ENCODE assay signal across 19 cellular contexts in genomic region chr5:72542695-72543094, GRCh38. TPM values are rescaled to one million over a fixed set of nuclear protein-coding genes. Genes with fewer than 3 reads are reported as not detected.
A peak's percentile ranks its signal among the peaks of the same experiment; 100 is the strongest.
DNase-seq lines count a peak whose midpoint lies in the region; ATAC-seq and TF ChIP-seq lines count a peak whose summit lies in the region.
"Had no signal": no experiment of that assay in that cellular context is flagged by ENCODE, and none has a peak within 500 bp of the region (broad histone marks: within the 10 kb centered on the region; RNA-seq: fewer than 3 reads in every experiment).

No MANE protein-coding gene starts in this region.

- H3F3A ChIP-seq in SK-N-SH (replicated peaks; ENCODE audit: insufficient read depth): no peaks in the 10 kb centered on the region

- no peak for TF ChIP-seq RAD21 in SK-N-SH (IDR thresholded peaks at IDR 0.05; ENCODE audit: low read length)

- POLR2A ChIA-PET in SK-N-SH (lab: Yijun Ruan, JAX) (no interaction called here), HEK293 (lab: Yijun Ruan, JAX) (no interaction called here)

- peaks cover 0 to 7% of the 10 kb centered on the region in 2 experiments; a peak in 1 of 4 replicates for H3K4me1 ChIP-seq in SK-N-SH (ENCODE audit: control insufficient read depth in 1 of 2, insufficient read depth in 2 of 2, low read depth in 1 of 2, low read length in 1 of 2)
- no peaks in the 10 kb centered on the region for H3K4me1 ChIP-seq in HEK293 (ENCODE audit: control insufficient read depth, insufficient read depth, low read length)
- peaks cover 13% of the 10 kb centered on the region for H3K4me1 ChIP-seq in osteoblast (ENCODE audit: insufficient read depth, low read length)
- H3K4me1 ChIP-seq in tibial artery: peaks cover 0 to 6% (median 0%) of the 10 kb centered on the region in 4 donors
- H3K4me1 ChIP-seq: Caco-2 had no signal

- 76% methylated on average over 1 of the region's 1 CpG for WGBS in SK-N-SH (ENCODE audit: low lambda C conversion rate)

- H3K79me2 ChIP-seq in SK-N-SH (ENCODE audit: insufficient read depth) (no peaks in the 10 kb centered on the region), osteoblast (ENCODE audit: insufficient read depth, low read length) (no peaks in the 10 kb centered on the region)

- no peak for ATAC-seq in SK-N-SH treated with all-trans-retinoic acid at 6 μM for 48 hours
- ATAC-seq: CD8-positive, alpha-beta T cell had no signal

- H3K9me3 ChIP-seq in SK-N-SH (peaks cover under 1% of the 10 kb centered on the region; the same call in 1 of the 2 replicates), HEK293 (ENCODE audit: control insufficient read depth, insufficient read depth, low read depth, low read length) (no peaks in the 10 kb centered on the region), osteoblast (ENCODE audit: low read depth, low read length) (no peaks in the 10 kb centered on the region), tibial artery (peaks cover 0 to 9% (median 0%) of the 10 kb centered on the region in 3 donors)
- H3K9me3 ChIP-seq: Caco-2, HAP-1 had no signal

- H3K4me2 ChIP-seq in SK-N-SH: no peak overlapping the region
- H3K4me2 ChIP-seq in osteoblast (ENCODE audit: insufficient read depth, low read length): no peak overlapping the region

- TF ChIP-seq CTCF in SK-N-SH (IDR thresholded peaks at IDR 0.05) (no peak), HEK293 (tag by site-specific recombination; IDR thresholded peaks at IDR 0.05) (no peak), osteoblast (IDR thresholded peaks at IDR 0.05; ENCODE audit: extremely low read depth, low read depth, low read length) (no peak), tibial artery (IDR thresholded peaks at IDR 0.05) (no peak)

- no peak for TF ChIP-seq EP300 in SK-N-SH (IDR thresholded peaks at IDR 0.05; ENCODE audit: borderline replicate concordance in 1 of 2, low read depth in 1 of 2, low read length in 1 of 2)

- H3K36me3 ChIP-seq in SK-N-SH (replicated peaks in 1 of 2; ENCODE audit: control insufficient read depth in 1 of 2, insufficient read depth in 2 of 2, low read length in 1 of 2) (no peaks in the 10 kb centered on the region), HEK293 (ENCODE audit: control insufficient read depth in 2 of 2, insufficient read depth in 1 of 2, low read length in 2 of 2) (no peaks in the 10 kb centered on the region), osteoblast (ENCODE audit: insufficient read depth, low read length) (no peaks in the 10 kb centered on the region), tibial artery (no peaks in the 10 kb centered on the region)
- H3K36me3 ChIP-seq: HAP-1 had no signal

- H2AFZ ChIP-seq in SK-N-SH (ENCODE audit: low read depth): no peak overlapping the region
- no peak overlapping the region for H2AFZ ChIP-seq in osteoblast (ENCODE audit: low read length)

- H3K9ac ChIP-seq in SK-N-SH: no peak overlapping the region

- intact Hi-C loops in tibial artery (cut with DNase I; ENCODE audit: low total_unique reads): no loop called here

- no peaks in the 10 kb centered on the region for H3K9me2 ChIP-seq in SK-N-SH

- H3K27ac ChIP-seq in SK-N-SH (ENCODE audit: low read depth in 2 of 2, low read length in 1 of 2) (no peak overlapping the region), HEK293 (ENCODE audit: extremely low read depth, low read depth, low read length) (no peak overlapping the region), osteoblast (ENCODE audit: low read depth, low read length) (peak overlapping the region; percentile 81), tibial artery (peak overlapping the region; percentile 4 to 11)
- H3K27ac ChIP-seq: 22Rv1 had no signal

- no peaks in the 10 kb centered on the region for H4K20me1 ChIP-seq in SK-N-SH (ENCODE audit: insufficient read depth)
- H4K20me1 ChIP-seq in osteoblast (ENCODE audit: insufficient read depth, low read length): no peaks in the 10 kb centered on the region

- no peak overlapping the region for H3K4me3 ChIP-seq in SK-N-SH (ENCODE audit: low read depth in 2 of 2, low read length in 1 of 2)
- H3K4me3 ChIP-seq in HEK293 (ENCODE audit: low read depth, low read length): no peak overlapping the region
- no peak overlapping the region for H3K4me3 ChIP-seq in osteoblast (ENCODE audit: insufficient read depth, low read length)
- H3K4me3 ChIP-seq in tibial artery: no peak overlapping the region
- H3K4me3 ChIP-seq: HAP-1 had no signal

- H3K27me3 ChIP-seq in SK-N-SH (ENCODE audit: insufficient read depth) (no peaks in the 10 kb centered on the region), osteoblast (ENCODE audit: insufficient read depth, low read length) (no peaks in the 10 kb centered on the region), tibial artery (no peaks in the 10 kb centered on the region)

- CTCF ChIA-PET in SK-N-SH (lab: Yijun Ruan, JAX): no interaction called here
- CTCF ChIA-PET in HEK293 (lab: Yijun Ruan, JAX): no interaction called here

- DNase-seq in SK-N-SH (no peak), osteoblast (ENCODE audit: insufficient read length, low spot score, missing footprints) (no peak), tibial artery (no peak), T1000 (lab: John Stamatoyannopoulos, UW) (no peak), OCI-M1 (lab: John Stamatoyannopoulos, UW) (no peak), CD1c-positive myeloid dendritic cell (ENCODE audit: extremely low spot score) (no peak)
- DNase-seq: C1 segment of cervical spinal cord; Caco-2; CD4-positive, CD25-positive, alpha-beta regulatory T cell; CD8-positive, alpha-beta T cell; DMS153; DND-41; GOT3 had no signal

TF ChIP-seq in SK-N-SH treated with all-trans-retinoic acid at 6 μM for 48 hours, 23 proteins besides CTCF, POLR2A, EP300 and RAD21 (continues in another document):
- TF ChIP-seq ZNF8 (CRISPR knock-in tag; IDR thresholded peaks at IDR 0.05) (peak; percentile 90), ISL1 (CRISPR knock-in tag; IDR thresholded peaks at IDR 0.05) (no peak), ZNF70 (CRISPR knock-in tag; IDR thresholded peaks at IDR 0.05) (no peak), RARB (CRISPR knock-in tag; IDR thresholded peaks at IDR 0.05) (no peak)
- TF ChIP-seq, protein P1, sequence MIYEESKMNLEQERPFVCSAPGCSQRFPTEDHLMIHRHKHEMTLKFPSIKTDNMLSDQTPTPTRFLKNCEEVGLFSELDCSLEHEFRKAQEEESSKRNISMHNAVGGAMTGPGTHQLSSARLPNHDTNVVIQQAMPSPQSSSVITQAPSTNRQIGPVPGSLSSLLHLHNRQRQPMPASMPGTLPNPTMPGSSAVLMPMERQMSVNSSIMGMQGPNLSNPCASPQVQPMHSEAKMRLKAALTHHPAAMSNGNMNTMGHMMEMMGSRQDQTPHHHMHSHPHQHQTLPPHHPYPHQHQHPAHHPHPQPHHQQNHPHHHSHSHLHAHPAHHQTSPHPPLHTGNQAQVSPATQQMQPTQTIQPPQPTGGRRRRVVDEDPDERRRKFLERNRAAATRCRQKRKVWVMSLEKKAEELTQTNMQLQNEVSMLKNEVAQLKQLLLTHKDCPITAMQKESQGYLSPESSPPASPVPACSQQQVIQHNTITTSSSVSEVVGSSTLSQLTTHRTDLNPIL (CRISPR knock-in tag; IDR thresholded peaks at IDR 0.05; ENCODE audit: low read depth): no peak

TF ChIP-seq in HEK293, 187 proteins besides CTCF, POLR2A, EP300 and RAD21:
- TF ChIP-seq, protein P2, sequence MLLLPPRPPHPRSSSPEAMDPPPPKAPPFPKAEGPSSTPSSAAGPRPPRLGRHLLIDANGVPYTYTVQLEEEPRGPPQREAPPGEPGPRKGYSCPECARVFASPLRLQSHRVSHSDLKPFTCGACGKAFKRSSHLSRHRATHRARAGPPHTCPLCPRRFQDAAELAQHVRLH (tag by site-specific recombination; IDR thresholded peaks at IDR 0.05): 0 out of 2 replicates have a peak, but pooled peaks have one; percentile 13
- TF ChIP-seq ZNF202 (tag by site-specific recombination; IDR thresholded peaks at IDR 0.05; ENCODE audit: borderline replicate concordance) (no peak), ZNF146 (tag by site-specific recombination; IDR thresholded peaks at IDR 0.05) (peak; percentile 82)

RNA-seq across cellular contexts. Expression of gene ZNF366, which starts 35.5 kb away (rescaled TPM):
- not detected in 2 replicates for polyA plus RNA-seq in SK-N-SH (2012; rRNA removed)
- not detected in 2 replicates for polyA plus RNA-seq in SK-N-SH (2012; cell fraction: cytosol; rRNA removed)
- not detected in 2 replicates for polyA plus RNA-seq in SK-N-SH (2012; cell fraction: nucleus; rRNA removed)
- not detected in 2 replicates for total RNA-seq in osteoblast
- total RNA-seq: B cell; Caco-2; CD4-positive, CD25-positive, alpha-beta regulatory T cell; CD8-positive, alpha-beta T cell had no signal
- polyA plus RNA-seq: AG04450; CD4-positive, CD25-positive, alpha-beta regulatory T cell had no signal

Comparison
In these comparisons a context has a peak if more than half of its experiments do, and no peak if none do; other contexts are left out.
1. H3K27ac ChIP-seq: peak in osteoblast (single experiment) and tibial artery (2 of 2); none in SK-N-SH (0 of 2) and HEK293 (single experiment).